Comparison of ENCODE assay signal across 17 cellular contexts in genomic region chr12:57886590-57887363, GRCh38. TPM values are rescaled to one million over a fixed set of nuclear protein-coding genes. Genes with fewer than 3 reads are reported as not detected.
DNase-seq lines count a peak whose midpoint lies in the region; ATAC-seq and TF ChIP-seq lines count a peak whose summit lies in the region.
"Had no signal": no experiment of that assay in that cellular context is flagged by ENCODE, and none has a peak within 500 bp of the region (broad histone marks: within the 10 kb centered on the region; RNA-seq: fewer than 3 reads in every experiment).

No MANE protein-coding gene starts in this region.

- H3K23ac ChIP-seq in IMR-90 (ENCODE audit: low read depth, low read length): peak overlapping the region; percentile 45; the same call in 1 of the 2 replicates

- H4K91ac ChIP-seq in IMR-90 (ENCODE audit: insufficient read depth, low read depth, low read length): peak overlapping the region; percentile 58

- in situ Hi-C loops in IMR-90 (cut with MboI; ENCODE audit: low sequenced_read_pairs): no loop called here
- in situ Hi-C loops in gastrocnemius medialis (cut with MboI; ENCODE audit: low sequenced_read_pairs in 4 of 4): no loop called here

- H3K4me3 ChIP-seq in IMR-90 (ENCODE audit: insufficient read depth, low read depth, low read length) (no peak overlapping the region), SJCRH30 (no peak overlapping the region), gastroesophageal sphincter (no peak overlapping the region), gastrocnemius medialis (no peak overlapping the region), Karpas-422 (ENCODE audit: low read length) (no peak overlapping the region)
- H3K4me3 ChIP-seq: HAP-1 had no signal

- H3K9me3 ChIP-seq in IMR-90 (ENCODE audit: control insufficient read depth, insufficient read depth, low read length) (0 out of 2 replicates have a peak, but pooled peaks cover 3% of the 10 kb centered on the region), SJCRH30 (replicated peaks) (peaks cover 17% of the 10 kb centered on the region), gastroesophageal sphincter (peaks cover 0 to 4% (median 0%) of the 10 kb centered on the region in 3 donors), gastrocnemius medialis (no peaks in the 10 kb centered on the region), Karpas-422 (ENCODE audit: low read length) (no peaks in the 10 kb centered on the region)
- H3K9me3 ChIP-seq: HAP-1 had no signal

- H3K9ac ChIP-seq in IMR-90 (ENCODE audit: low read depth, low read length) (no peak overlapping the region), Karpas-422 (ENCODE audit: low read length) (no peak overlapping the region)

- H4K20me1 ChIP-seq in IMR-90 (ENCODE audit: insufficient read depth, low read length): no peaks in the 10 kb centered on the region
- H4K20me1 ChIP-seq in Karpas-422 (ENCODE audit: insufficient read depth, low read depth, low read length): no peaks in the 10 kb centered on the region

- POLR2A ChIA-PET in IMR-90 (lab: Charles Lee; ENCODE audit: unreplicated experiment): no interaction called here

- ATAC-seq in IMR-90 (ENCODE audit: low read depth): no peak
- ATAC-seq in gastroesophageal sphincter: no peak
- no peak for ATAC-seq in gastrocnemius medialis
- ATAC-seq in HG02938 (IDR thresholded peaks at IDR 0.05; ENCODE audit: unreplicated experiment): no peak
- ATAC-seq: sciatic nerve; stimulated activated naive CD8-positive, alpha-beta T cell treated with anti-CD3 and anti-CD28 coated beads, Interleukin-15, amount 100 ng/mL, for 72 hours had no signal

- H3K27ac ChIP-seq in IMR-90 (ENCODE audit: insufficient read depth, low read length) (peak overlapping the region; percentile 42; the same call in 1 of the 2 replicates), SJCRH30 (no peak overlapping the region), gastroesophageal sphincter (peak overlapping the region in 3 of 4 donors; percentile 95 to 97 (median 96)), gastrocnemius medialis (peak overlapping the region; percentile 60 to 93 (median 66)), Karpas-422 (ENCODE audit: low read length) (no peak overlapping the region)
- H3K27ac ChIP-seq: C4-2B had no signal

- dilution Hi-C loops in IMR-90 (cut with HindIII; ENCODE audit: low sequenced_read_pairs, unreplicated experiment): no loop called here

- H3K14ac ChIP-seq in IMR-90 (replicated peaks; ENCODE audit: low read depth, low read length): peak overlapping the region; percentile 79

- peak overlapping the region; percentile 35; the same call in 1 of the 2 replicates for H4K5ac ChIP-seq in IMR-90 (ENCODE audit: low read depth, low read length)

- DNase-seq in IMR-90: no peak
- peak; percentile 83 to 95 for DNase-seq in SJCRH30
- no peak for DNase-seq in gastrocnemius medialis
- DNase-seq in Karpas-422: no peak
- no peak for DNase-seq in middle frontal gyrus (ENCODE audit: extremely low spot score, low spot score)
- no peak for DNase-seq in activated CD4-positive, alpha-beta T cell treated with anti-CD3 and anti-CD28 coated beads, Interleukin-2, amount 50 U/mL, for 48 hours
- DNase-seq: activated naive CD8-positive, alpha-beta T cell treated with anti-CD3 and anti-CD28 coated beads for 36 hours; GDM1; NCI-H1092 treated with DMSO at 0.1 percent for 48 hours; NCI-H82; SIG-M5; stimulated activated naive CD8-positive, alpha-beta T cell treated with anti-CD3 and anti-CD28 coated beads, Interleukin-15, amount 100 ng/mL, for 72 hours had no signal

- peak overlapping the region; percentile 73 for H2BK20ac ChIP-seq in IMR-90 (ENCODE audit: low read depth, low read length)

- H3K36me3 ChIP-seq in IMR-90 (ENCODE audit: control insufficient read depth, insufficient read depth, low read length) (no peaks in the 10 kb centered on the region), SJCRH30 (no peaks in the 10 kb centered on the region), gastroesophageal sphincter (no peaks in the 10 kb centered on the region), gastrocnemius medialis (no peaks in the 10 kb centered on the region), Karpas-422 (ENCODE audit: insufficient read depth, low read length) (no peaks in the 10 kb centered on the region)
- H3K36me3 ChIP-seq: HAP-1 had no signal

- H2AK9ac ChIP-seq in IMR-90 (replicated peaks; ENCODE audit: low read depth, low read length, poor library complexity): peak overlapping the region; percentile 35

- WGBS in IMR-90 (ENCODE audit: extremely low coverage in 2 of 2, insufficient read length in 1 of 2), 2 experiments: 79% methylated on average over 2 of the region's 5 CpGs; no CpG with 5 or more reads in 1 of the 2 experiments
- 73 to 80% methylated on average over 3 to 5 of the region's 5 CpGs for WGBS in gastroesophageal sphincter (ENCODE audit: low coverage in 1 of 2), 2 donors

- H3K9me2 ChIP-seq in Karpas-422 (replicated peaks; ENCODE audit: insufficient read depth, low read length): no peaks in the 10 kb centered on the region

- H3K4me1 ChIP-seq in IMR-90 (ENCODE audit: control insufficient read depth, insufficient read depth, low read length) (peaks cover 32% of the 10 kb centered on the region), SJCRH30 (peaks cover 43% of the 10 kb centered on the region), gastroesophageal sphincter (peaks cover 6 to 60% (median 38%) of the 10 kb centered on the region in 3 donors), gastrocnemius medialis (peaks cover 38 to 45% of the 10 kb centered on the region in 2 donors), Karpas-422 (ENCODE audit: low read length) (no peaks in the 10 kb centered on the region)
- H3K4me1 ChIP-seq: HAP-1 had no signal

- H2BK5ac ChIP-seq in IMR-90 (ENCODE audit: low read depth, low read length, poor library complexity, severe bottlenecking): no peak overlapping the region

- CTCF ChIA-PET in IMR-90 (lab: Yijun Ruan, JAX): no interaction called here

- H4K8ac ChIP-seq in IMR-90 (ENCODE audit: low read depth in 2 of 2, low read length in 2 of 2): peak overlapping the region in 1 of 2 experiments; percentile 60; a peak in 1 of 4 replicates

- H2BK15ac ChIP-seq in IMR-90 (ENCODE audit: low read depth, low read length): peak overlapping the region; percentile 89; the same call in 1 of the 3 replicates

- intact Hi-C loops in IMR-90 (cut with micrococcal nuclease) (no loop called here), gastrocnemius medialis (cut with DNase I; ENCODE audit: low total_unique reads) (no loop called here)

- TF ChIP-seq CTCF in IMR-90 (conservative IDR thresholded peaks at IDR 0.05; ENCODE audit: low read depth, low read length) (no peak), gastroesophageal sphincter (IDR thresholded peaks at IDR 0.05) (no peak), gastrocnemius medialis (IDR thresholded peaks at IDR 0.05 in 4 of 5, conservative IDR thresholded peaks at IDR 0.05 in 1 of 5) (no peak)

- peak overlapping the region; percentile 74 for H3K4ac ChIP-seq in IMR-90 (ENCODE audit: low read depth, low read length)

- H2AFZ ChIP-seq in IMR-90 (replicated peaks; ENCODE audit: low read length, poor library complexity) (peak overlapping the region; percentile 76), Karpas-422 (ENCODE audit: low read length) (no peak overlapping the region)

- H3K27me3 ChIP-seq in IMR-90 (ENCODE audit: control insufficient read depth, insufficient read depth, low read length) (no peaks in the 10 kb centered on the region), SJCRH30 (no peaks in the 10 kb centered on the region), gastroesophageal sphincter (no peaks in the 10 kb centered on the region), gastrocnemius medialis (no peaks in the 10 kb centered on the region), Karpas-422 (ENCODE audit: low read length) (no peaks in the 10 kb centered on the region)

- no peak for TF ChIP-seq POLR2A in IMR-90 (IDR thresholded peaks at IDR 0.05; ENCODE audit: low read depth, low read length)
- no peak for TF ChIP-seq POLR2A in gastroesophageal sphincter (IDR thresholded peaks at IDR 0.05)
- TF ChIP-seq POLR2A in gastrocnemius medialis (IDR thresholded peaks at IDR 0.05): no peak

- H3K79me1 ChIP-seq in IMR-90 (ENCODE audit: low read depth in 1 of 2, low read length in 2 of 2): peaks cover 0 to 32% of the 10 kb centered on the region in 2 experiments; a peak in 2 of 4 replicates

- TF ChIP-seq EP300 in gastroesophageal sphincter (IDR thresholded peaks at IDR 0.05): no peak

- BruUV-seq in IMR-90 (replicated peaks; lab: Mats Ljungman, UMichigan): no TSS peak

- H3K4me2 ChIP-seq in IMR-90 (ENCODE audit: low read depth, low read length): no peak overlapping the region
- no peak overlapping the region for H3K4me2 ChIP-seq in Karpas-422 (ENCODE audit: low read depth, low read length, poor library complexity, severe bottlenecking)

- peak overlapping the region; percentile 4; the same call in 1 of the 2 replicates for H3K18ac ChIP-seq in IMR-90 (ENCODE audit: low read depth, low read length)

- no peaks in the 10 kb centered on the region for H3K79me2 ChIP-seq in Karpas-422 (ENCODE audit: low read length)

- H2AK5ac ChIP-seq in IMR-90 (ENCODE audit: low read depth, low read length): peak overlapping the region; percentile 71

- peak overlapping the region; percentile 79 for H2BK120ac ChIP-seq in IMR-90 (ENCODE audit: low read depth, low read length)

- H3K56ac ChIP-seq in IMR-90 (ENCODE audit: extremely low read depth, insufficient read depth, low read length): no peak overlapping the region

- H3K9me1 ChIP-seq in IMR-90 (ENCODE audit: insufficient read depth, low read length): peaks cover 24% of the 10 kb centered on the region

- TF ChIP-seq RAD21 in IMR-90 (IDR thresholded peaks at IDR 0.05; ENCODE audit: low read length): no peak

TF ChIP-seq in IMR-90, 13 proteins besides CTCF, POLR2A, EP300 and RAD21 (continues in another document):
- no peak for TF ChIP-seq MXI1 (IDR thresholded peaks at IDR 0.05; ENCODE audit: borderline replicate concordance, low read depth, low read length)

RNA-seq across cellular contexts. Expression of gene CTDSP2, which starts 40.2 kb away (rescaled TPM):
- total RNA-seq in IMR-90 (2012; rRNA removed) (79.4 and 114 TPM in 2 replicates), gastroesophageal sphincter (100 to 1,000 TPM; 151 to 190 (median 170) TPM), gastrocnemius medialis (100 to 1,000 TPM in 1 of 4 donors, 10 to 100 TPM in 3; 66.0 to 116 (median 83.4) TPM)
- polyA plus RNA-seq in IMR-90 (2012; rRNA removed): 150 and 156 TPM in 2 replicates
- 134 and 187 TPM in 2 replicates for polyA plus RNA-seq in IMR-90 (2012; cell fraction: cytosol; rRNA removed)
- 152 and 213 TPM in 2 replicates for polyA plus RNA-seq in IMR-90 (2012; cell fraction: nucleus; rRNA removed; ENCODE audit: low replicate concordance)
- total RNA-seq in SJCRH30 (2014; rRNA removed; shearing (Covaris generic)): 803 and 887 TPM in 2 replicates
- 10.9 and 14.2 TPM in 2 replicates for total RNA-seq in Karpas-422 (2014; rRNA removed; shearing (Covaris generic); ENCODE audit: low replicate concordance)

RNA-seq across cellular contexts. Expression of gene ATP23, which starts 54.6 kb away (rescaled TPM):
- 7.2 TPM in 2 replicates for total RNA-seq in IMR-90 (2012; rRNA removed)
- 5.4 and 6.4 TPM in 2 replicates for polyA plus RNA-seq in IMR-90 (2012; rRNA removed)
- 1.8 and 3.0 TPM in 2 replicates for polyA plus RNA-seq in IMR-90 (2012; cell fraction: cytosol; rRNA removed)
- 0.52 and 3.2 TPM in 2 replicates for polyA plus RNA-seq in IMR-90 (2012; cell fraction: nucleus; rRNA removed; ENCODE audit: low replicate concordance)
- 223 and 224 TPM in 2 replicates for total RNA-seq in SJCRH30 (2014; rRNA removed; shearing (Covaris generic))
- 10 to 100 TPM in 3 of 4 donors, 1 to 10 TPM in 1; 7.2 to 24.4 (median 14.7) TPM for total RNA-seq in gastroesophageal sphincter
- 10 to 100 TPM in 2 of 4 donors, 1 to 10 TPM in 2; 7.1 to 26.4 (median 10.7) TPM for total RNA-seq in gastrocnemius medialis
- total RNA-seq in Karpas-422 (2014; rRNA removed; shearing (Covaris generic); ENCODE audit: low replicate concordance): 13.1 and 36.3 TPM in 2 replicates

Comparison
In these comparisons a context has a peak if more than half of its experiments do, and no peak if none do; other contexts are left out.
1. DNase-seq: peak in SJCRH30 (2 of 2); none in IMR-90 (single experiment), gastrocnemius medialis (0 of 2), Karpas-422 (single experiment), middle frontal gyrus (single experiment) and activated CD4-positive, alpha-beta T cell treated with anti-CD3 and anti-CD28 coated beads, Interleukin-2, amount 50 U/mL, for 48 hours (0 of 2).
2. H3K27ac ChIP-seq: peak in IMR-90 (single experiment), gastroesophageal sphincter (3 of 4) and gastrocnemius medialis (4 of 4); none in SJCRH30 (single experiment) and Karpas-422 (single experiment).